29 cellular contexts compared by ENCODE assay signal in the genomic region with DNA sequence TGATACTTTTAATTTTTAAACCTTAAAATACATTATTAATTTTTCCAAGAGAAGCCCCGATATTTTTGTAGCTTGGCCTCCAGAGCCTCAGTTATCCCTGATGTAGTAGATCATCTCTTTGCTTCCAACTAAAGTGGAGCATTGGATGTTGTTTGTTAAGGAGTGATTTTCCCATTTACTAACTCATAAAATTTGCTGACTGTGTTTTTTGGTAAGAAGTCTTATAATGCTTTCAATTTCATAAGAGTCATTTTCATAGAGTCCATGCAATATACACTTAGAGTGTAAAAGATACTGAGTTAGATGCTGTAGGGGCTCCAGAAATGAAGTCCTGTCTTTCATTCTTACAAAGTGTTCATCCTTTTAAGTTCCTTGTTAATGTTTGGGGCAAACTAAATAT.
"Had no signal": no experiment of that assay in that cellular context is flagged by ENCODE, and none has a peak within 500 bp of the region (broad histone marks: within the 10 kb centered on the region; RNA-seq: fewer than 3 reads in every experiment).

No MANE protein-coding gene starts in this region.

- H3K27me3 ChIP-seq: ascending aorta, breast epithelium, cardiac muscle cell, colonic mucosa, esophagus squamous epithelium, gastroesophageal sphincter had no signal

- H3K27ac ChIP-seq: ascending aorta, breast epithelium, cardiac muscle cell, colonic mucosa, epithelial cell of prostate, esophagus squamous epithelium, gastroesophageal sphincter had no signal

- H3K4me1 ChIP-seq: ascending aorta, breast epithelium, colonic mucosa, esophagus squamous epithelium, gastroesophageal sphincter had no signal

- H3K36me3 ChIP-seq: breast epithelium, cardiac muscle cell, colonic mucosa had no signal

- DNase-seq: activated CD4-positive, alpha-beta memory T cell treated with anti-CD3 and anti-CD28 coated beads, Interleukin-2, amount 10 ng/mL, durations not matched to agents 7 days and 5 days; activated CD4-positive, alpha-beta T cell treated with anti-CD3 and anti-CD28 coated beads for 1 hour; activated CD4-positive, alpha-beta T cell treated with anti-CD3 and anti-CD28 coated beads for 4 hours; activated CD4-positive, alpha-beta T cell treated with anti-CD3 and anti-CD28 coated beads, Interleukin-2, amount 10 ng/mL, durations not matched to agents 7 days and 5 days; activated CD4-positive, alpha-beta T cell treated with anti-CD3 and anti-CD28 coated beads, Interleukin-2, amount 50 U/mL, for 4 hours; activated CD8-positive, alpha-beta memory T cell treated with anti-CD3 and anti-CD28 coated beads, Interleukin-2, amount 50 U/mL, for 48 hours; activated gamma-delta T cell; activated naive CD4-positive, alpha-beta T cell; activated naive CD4-positive, alpha-beta T cell treated with anti-CD3 and anti-CD28 coated beads, Interleukin-2, amount 10 ng/mL, durations not matched to agents 7 days and 5 days; activated naive CD8-positive, alpha-beta T cell treated with anti-CD3 and anti-CD28 coated beads, Interleukin-2, amount 10 ng/mL, durations not matched to agents 7 days and 5 days; activated T-cell treated with anti-CD3 and anti-CD28 coated beads for 4 hours; activated T-cell treated with anti-CD3 and anti-CD28 coated beads, Interleukin-2, amount 50 U/mL, for 24 hours; activated T-cell treated with anti-CD3 and anti-CD28 coated beads, Interleukin-2, amount 50 U/mL, for 72 hours; central memory CD4-positive, alpha-beta T cell; cerebellar nuclear complex; colonic mucosa; effector CD8-positive, alpha-beta T cell; esophagus squamous epithelium; foreskin melanocyte; head of caudate nucleus; T-helper 2 cell had no signal

- ATAC-seq: activated T-cell treated with anti-CD3 and anti-CD28 coated beads, Interleukin-2, amount 50 U/mL, for 72 hours; gastroesophageal sphincter; WTC11 had no signal

- H3K9me3 ChIP-seq: ascending aorta, breast epithelium, colonic mucosa, esophagus squamous epithelium, gastroesophageal sphincter had no signal

- H3K4me3 ChIP-seq: ascending aorta, breast epithelium, cardiac muscle cell, colonic mucosa, esophagus squamous epithelium, gastroesophageal sphincter had no signal

- FAIRE-seq: endometrium, endothelial cell of umbilical vein had no signal
